ENCODE assay signal across 8 cellular contexts in genomic region chr17:8176998-8177731, GRCh38. TPM values are rescaled to one million over a fixed set of nuclear protein-coding genes. Genes with fewer than 3 reads are reported as not detected.
DNase-seq lines count a peak whose midpoint lies in the region; ATAC-seq, FAIRE-seq and TF ChIP-seq lines count a peak whose summit lies in the region.

No MANE protein-coding gene starts in this region.

- no peak for TF ChIP-seq RAD21 in HepG2 (CRISPR knock-in tag; IDR thresholded peaks at IDR 0.05)

- H3K27ac ChIP-seq in astrocyte (ENCODE audit: low read depth, low read length) (peak overlapping the region; percentile 84), HepG2 (ENCODE audit: extremely low read length, insufficient read depth, low read length) (peak overlapping the region; percentile 65), tibial artery (peak overlapping the region; percentile 80 to 81)

- TF ChIP-seq CTCF in astrocyte (IDR thresholded peaks at IDR 0.05; ENCODE audit: insufficient read depth, low read depth, low read length) (no peak), HepG2 (CRISPR knock-in tag; IDR thresholded peaks at IDR 0.05) (no peak), tibial artery (IDR thresholded peaks at IDR 0.05) (no peak)

- H3K4me1 ChIP-seq in astrocyte (ENCODE audit: insufficient read depth, low read length) (peaks cover 26% of the 10 kb centered on the region), HepG2 (ENCODE audit: insufficient read depth, low read length) (peaks cover 55% of the 10 kb centered on the region), tibial artery (peaks cover 0 to 36% (median 23%) of the 10 kb centered on the region in 4 donors)

- peak overlapping the region; percentile 94 for H3K9ac ChIP-seq in astrocyte (ENCODE audit: low read length)
- H3K9ac ChIP-seq in HepG2 (ENCODE audit: insufficient read depth, low read depth, low read length), result peak overlapping the region; percentile 74

- H3K9me3 ChIP-seq in astrocyte (ENCODE audit: insufficient read depth, low read depth, low read length) (no peaks in the 10 kb centered on the region), HepG2 (ENCODE audit: low read length) (no peaks in the 10 kb centered on the region), tibial artery (no peaks in the 10 kb centered on the region)

- H3K4me2 ChIP-seq in astrocyte (ENCODE audit: low read length) (peak overlapping the region; percentile 100), HepG2 (ENCODE audit: low read depth, low read length) (peak overlapping the region; percentile 95)

- intact Hi-C loops in HepG2 (cut with micrococcal nuclease; ENCODE audit: unreplicated experiment) (no loop called here), tibial artery (cut with DNase I; ENCODE audit: low total_unique reads) (no loop called here)

- H3K36me3 ChIP-seq in astrocyte (ENCODE audit: insufficient read depth, low read length), result no peaks in the 10 kb centered on the region
- H3K36me3 ChIP-seq in HepG2 (replicated peaks in 1 of 2; ENCODE audit: control insufficient read depth in 1 of 2, insufficient read depth in 2 of 2, low read length in 2 of 2), result no peaks in the 10 kb centered on the region
- H3K36me3 ChIP-seq in tibial artery, result no peaks in the 10 kb centered on the region

- H3K27me3 ChIP-seq in astrocyte (ENCODE audit: insufficient read depth, low read length) (no peaks in the 10 kb centered on the region), HepG2 (ENCODE audit: control insufficient read depth in 1 of 2, insufficient read depth in 2 of 2, low read length in 2 of 2) (no peaks in the 10 kb centered on the region; a peak in 1 of 5 replicates), tibial artery (no peaks in the 10 kb centered on the region)

- 6% methylated on average over 16 of the region's 19 CpGs for WGBS in HepG2 (ENCODE audit: low lambda C conversion rate)

- POLR2A ChIA-PET in HepG2 (lab: Yijun Ruan, JAX), result interaction anchor here (0.9 to 4.5 kb wide), 5 partner anchors 13 to 118 kb away, joined by 3 to 160 read pairs (median 7); partner anchors contain the start of genes AURKB, BORCS6 and SLC25A35

- TF ChIP-seq POLR2A in HepG2 (IDR thresholded peaks at IDR 0.05; ENCODE audit: insufficient read depth in 1 of 2, low read depth in 2 of 2, low read length in 2 of 2) (no peak), H54 (IDR thresholded peaks at IDR 0.05; ENCODE audit: low read depth, low read length) (no peak)

- H3K27ac Mint-ChIP-seq in activated T-cell treated with anti-CD3 and anti-CD28 coated beads, Interleukin-2, amount 50 U/mL, for 72 hours, result peak overlapping the region; percentile 24
- peak overlapping the region; percentile 88 for H3K27ac Mint-ChIP-seq in astrocyte (ENCODE audit: unreplicated experiment)

- H3K79me2 ChIP-seq in astrocyte (ENCODE audit: insufficient read depth, low read length) (peaks cover 13% of the 10 kb centered on the region), HepG2 (ENCODE audit: insufficient read depth, low read length) (no peaks in the 10 kb centered on the region)

- peak overlapping the region; percentile 98 for H2AFZ ChIP-seq in astrocyte (ENCODE audit: low read depth, low read length)
- H2AFZ ChIP-seq in HepG2 (ENCODE audit: low read length), result peak overlapping the region; percentile 16

- no peaks in the 10 kb centered on the region for H3K9me3 Mint-ChIP-seq in activated T-cell treated with anti-CD3 and anti-CD28 coated beads, Interleukin-2, amount 50 U/mL, for 72 hours
- H3K9me3 Mint-ChIP-seq in astrocyte (ENCODE audit: unreplicated experiment), result no peaks in the 10 kb centered on the region

- no peak for TF ChIP-seq EP300 in HepG2 (IDR thresholded peaks at IDR 0.05; ENCODE audit: low read depth in 2 of 2, low read length in 2 of 2)
- TF ChIP-seq EP300 in HepG2 (CRISPR knock-in tag; IDR thresholded peaks at IDR 0.05; ENCODE audit: borderline replicate concordance), result no peak

- no peaks in the 10 kb centered on the region for H4K20me1 ChIP-seq in astrocyte (ENCODE audit: insufficient read depth, low read length)
- H4K20me1 ChIP-seq in HepG2 (ENCODE audit: insufficient read depth, low read length), result no peaks in the 10 kb centered on the region

- in situ Hi-C loops in HepG2 (cut with HindIII; ENCODE audit: extremely low pct_ligation_motif_present, low pct_unique_long_range_greater_than_20kb), result no loop called here

- CTCF ChIA-PET in HepG2 (lab: Yijun Ruan, JAX; ENCODE audit: low intra/inter-chr PET ratio, low total read pairs), result no interaction called here

- peak overlapping the region; percentile 84 to 97 for H3K4me3 Mint-ChIP-seq in activated T-cell treated with anti-CD3 and anti-CD28 coated beads, Interleukin-2, amount 50 U/mL, for 72 hours
- H3K4me3 Mint-ChIP-seq in astrocyte (ENCODE audit: unreplicated experiment), result peak overlapping the region; percentile 97

- H3K4me3 ChIP-seq in astrocyte (ENCODE audit: insufficient read depth, low read depth, low read length) (peak overlapping the region; percentile 85), HepG2 (replicated peaks in 1 of 3; ENCODE audit: insufficient read depth in 1 of 3, low read depth in 2 of 3, low read length in 3 of 3) (peak overlapping the region; percentile 63 to 86 (median 83)), tibial artery (peak overlapping the region; percentile 54 to 69)

- peaks cover 0 to 2% of the 10 kb centered on the region in 2 donors for H3K36me3 Mint-ChIP-seq in activated T-cell treated with anti-CD3 and anti-CD28 coated beads, Interleukin-2, amount 50 U/mL, for 72 hours (ENCODE audit: insufficient read depth in 2 of 2)
- no peaks in the 10 kb centered on the region for H3K36me3 Mint-ChIP-seq in astrocyte (ENCODE audit: low read depth, unreplicated experiment)

- H3K27me3 Mint-ChIP-seq in activated T-cell treated with anti-CD3 and anti-CD28 coated beads, Interleukin-2, amount 50 U/mL, for 72 hours (ENCODE audit: low read depth), result no peaks in the 10 kb centered on the region
- H3K27me3 Mint-ChIP-seq in astrocyte (ENCODE audit: low read depth, unreplicated experiment), result no peaks in the 10 kb centered on the region

- no peak for DNase-seq in activated T-cell treated with anti-CD3 and anti-CD28 coated beads, Interleukin-2, amount 50 U/mL, for 72 hours
- DNase-seq in activated T-cell treated with anti-CD3 and anti-CD28 coated beads for 4 hours, result no peak
- DNase-seq in astrocyte (ENCODE audit: low read depth), result no peak
- no peak for DNase-seq in HepG2 (ENCODE audit: low spot score)
- DNase-seq in tibial artery, result no peak
- DNase-seq in H54 (ENCODE audit: insufficient read length, low spot score), result no peak
- DNase-seq in NCI-H82 (lab: John Stamatoyannopoulos, UW), result no peak

- BruUV-seq in HepG2 (replicated peaks; lab: Mats Ljungman, UMichigan), result no TSS peak

- peaks cover 53% of the 10 kb centered on the region for H3K4me1 Mint-ChIP-seq in activated T-cell treated with anti-CD3 and anti-CD28 coated beads, Interleukin-2, amount 50 U/mL, for 72 hours (ENCODE audit: low read depth)
- peaks cover 17% of the 10 kb centered on the region for H3K4me1 Mint-ChIP-seq in astrocyte (ENCODE audit: low read depth, unreplicated experiment)

- FAIRE-seq in astrocyte (lab: Jason Lieb, UNC) (no peak), HepG2 (lab: Jason Lieb, UNC) (no peak), H54 (lab: Jason Lieb, UNC) (no peak)

- ATAC-seq in activated T-cell treated with anti-CD3 and anti-CD28 coated beads, Interleukin-2, amount 50 U/mL, for 72 hours (replicated peaks in 1 of 2), result no peak
- peak; percentile 28 for ATAC-seq in HepG2
- no peak for ATAC-seq in GM18909 (IDR thresholded peaks at IDR 0.05; ENCODE audit: poor library complexity, unreplicated experiment)

RNA-seq across cellular contexts. Expression of gene TMEM107, which starts 1.0 kb away (rescaled TPM):
- 10 to 100 TPM; 45.1 to 50.8 TPM for total RNA-seq in activated T-cell treated with anti-CD3 and anti-CD28 coated beads, Interleukin-2, amount 50 U/mL, for 72 hours
- 9.4 and 10.1 TPM in 2 replicates for total RNA-seq in astrocyte
- 3.8 and 15.3 TPM in 2 replicates for total RNA-seq in HepG2 (2016; rRNA removed; fragmentation: Illumina TruSeq; extraction: Trizol)
- total RNA-seq in HepG2 (2016; cell fraction: cytosol; rRNA removed; fragmentation: Illumina TruSeq; extraction: Trizol; ENCODE audit: low read depth), result 138 and 159 TPM in 2 replicates
- 4.0 and 13.1 TPM in 2 replicates for total RNA-seq in HepG2 (2016; cell fraction: insoluble cytoplasmic fraction; rRNA removed; fragmentation: Illumina TruSeq; extraction: Trizol)
- 25.0 and 29.6 TPM in 2 replicates for total RNA-seq in HepG2 (2016; cell fraction: membrane; rRNA removed; fragmentation: Illumina TruSeq; extraction: Trizol)
- 18.7 and 21.8 TPM in 2 replicates for total RNA-seq in HepG2 (2016; cell fraction: nucleus; rRNA removed; fragmentation: Illumina TruSeq; extraction: Trizol)
- 4.5 and 7.2 TPM in 2 replicates for polyA plus RNA-seq in HepG2 (2011; rRNA removed)
- 5.0 and 5.5 TPM in 2 replicates for polyA plus RNA-seq in HepG2 (2011; cell fraction: cytosol; rRNA removed)
- 3.9 and 4.3 TPM in 2 replicates for polyA plus RNA-seq in HepG2 (2011; cell fraction: nucleus; rRNA removed)
- 2.6 and 3.6 TPM in 2 replicates for polyA plus RNA-seq in HepG2 (2012)
- 2.4 and 3.4 TPM in 2 replicates for polyA plus RNA-seq in HepG2 (2016; cell fraction: cytosol; fragmentation: Illumina TruSeq; extraction: Trizol; ENCODE audit: low read depth)
- 3.4 and 3.5 TPM in 2 replicates for polyA plus RNA-seq in HepG2 (2016; cell fraction: insoluble cytoplasmic fraction; fragmentation: Illumina TruSeq; extraction: Trizol; ENCODE audit: low read depth)
- polyA plus RNA-seq in HepG2 (2016; cell fraction: membrane; fragmentation: Illumina TruSeq; extraction: Trizol; ENCODE audit: low read depth), result 2.1 and 3.3 TPM in 2 replicates
- 4.5 and 4.6 TPM in 2 replicates for polyA plus RNA-seq in HepG2 (2016; cell fraction: nucleus; fragmentation: Illumina TruSeq; extraction: Trizol; ENCODE audit: insufficient read depth, low read depth)
- 121 and 165 TPM in 2 replicates for polyA minus RNA-seq in HepG2 (2011; rRNA and poly(A)+ RNA removed; ENCODE audit: low replicate concordance)
- polyA minus RNA-seq in HepG2 (2011; cell fraction: cytosol; rRNA and poly(A)+ RNA removed), result 34.2 and 36.5 TPM in 2 replicates
- 79.1 and 96.4 TPM in 2 replicates for polyA minus RNA-seq in HepG2 (2011; cell fraction: nucleus; rRNA and poly(A)+ RNA removed)

RNA-seq across cellular contexts. Expression of gene BORCS6, which starts 12.8 kb away (rescaled TPM):
- 1 to 10 TPM; 9.6 TPM for total RNA-seq in activated T-cell treated with anti-CD3 and anti-CD28 coated beads, Interleukin-2, amount 50 U/mL, for 72 hours
- 5.7 and 6.6 TPM in 2 replicates for total RNA-seq in astrocyte
- 5.1 and 5.3 TPM in 2 replicates for total RNA-seq in HepG2 (2016; rRNA removed; fragmentation: Illumina TruSeq; extraction: Trizol)
- total RNA-seq in HepG2 (2016; cell fraction: cytosol; rRNA removed; fragmentation: Illumina TruSeq; extraction: Trizol; ENCODE audit: low read depth), result 1.3 and 1.4 TPM in 2 replicates
- 4.3 and 5.3 TPM in 2 replicates for total RNA-seq in HepG2 (2016; cell fraction: insoluble cytoplasmic fraction; rRNA removed; fragmentation: Illumina TruSeq; extraction: Trizol)
- 3.0 and 3.2 TPM in 2 replicates for total RNA-seq in HepG2 (2016; cell fraction: membrane; rRNA removed; fragmentation: Illumina TruSeq; extraction: Trizol)
- 2.1 and 2.4 TPM in 2 replicates for total RNA-seq in HepG2 (2016; cell fraction: nucleus; rRNA removed; fragmentation: Illumina TruSeq; extraction: Trizol)
- 2.0 and 3.2 TPM in 2 replicates for polyA plus RNA-seq in HepG2 (2011; rRNA removed)
- 3.3 and 3.8 TPM in 2 replicates for polyA plus RNA-seq in HepG2 (2011; cell fraction: cytosol; rRNA removed)
- polyA plus RNA-seq in HepG2 (2011; cell fraction: nucleus; rRNA removed), result 1.8 and 2.1 TPM in 2 replicates
- polyA plus RNA-seq in HepG2 (2012), result 2.9 and 3.6 TPM in 2 replicates
- polyA plus RNA-seq in HepG2 (2016; cell fraction: cytosol; fragmentation: Illumina TruSeq; extraction: Trizol; ENCODE audit: low read depth), result 1.1 TPM in 2 replicates
- 4.1 and 5.6 TPM in 2 replicates for polyA plus RNA-seq in HepG2 (2016; cell fraction: insoluble cytoplasmic fraction; fragmentation: Illumina TruSeq; extraction: Trizol; ENCODE audit: low read depth)
- polyA plus RNA-seq in HepG2 (2016; cell fraction: membrane; fragmentation: Illumina TruSeq; extraction: Trizol; ENCODE audit: low read depth), result 1.5 and 1.8 TPM in 2 replicates
- polyA plus RNA-seq in HepG2 (2016; cell fraction: nucleus; fragmentation: Illumina TruSeq; extraction: Trizol; ENCODE audit: insufficient read depth, low read depth), result 2.6 and 2.8 TPM in 2 replicates
- 6.1 and 8.3 TPM in 2 replicates for polyA minus RNA-seq in HepG2 (2011; rRNA and poly(A)+ RNA removed; ENCODE audit: low replicate concordance)
- 2.1 and 3.3 TPM in 2 replicates for polyA minus RNA-seq in HepG2 (2011; cell fraction: cytosol; rRNA and poly(A)+ RNA removed)
- polyA minus RNA-seq in HepG2 (2011; cell fraction: nucleus; rRNA and poly(A)+ RNA removed), result 1.2 and 1.9 TPM in 2 replicates

RNA-seq across cellular contexts. Expression of gene VAMP2, which starts 14.4 kb away (rescaled TPM):
- 10 to 100 TPM; 71.3 to 73.6 TPM for total RNA-seq in activated T-cell treated with anti-CD3 and anti-CD28 coated beads, Interleukin-2, amount 50 U/mL, for 72 hours
- total RNA-seq in astrocyte (28.0 and 31.3 TPM in 2 replicates), HepG2 (2016; rRNA removed; fragmentation: Illumina TruSeq; extraction: Trizol) (2.0 and 3.9 TPM in 2 replicates)
- total RNA-seq in HepG2 (2016; cell fraction: cytosol; rRNA removed; fragmentation: Illumina TruSeq; extraction: Trizol; ENCODE audit: low read depth), result 4.1 and 5.2 TPM in 2 replicates
- total RNA-seq in HepG2 (2016; cell fraction: insoluble cytoplasmic fraction; rRNA removed; fragmentation: Illumina TruSeq; extraction: Trizol), result 1.9 and 3.4 TPM in 2 replicates
- 3.2 and 3.4 TPM in 2 replicates for total RNA-seq in HepG2 (2016; cell fraction: membrane; rRNA removed; fragmentation: Illumina TruSeq; extraction: Trizol)
- total RNA-seq in HepG2 (2016; cell fraction: nucleus; rRNA removed; fragmentation: Illumina TruSeq; extraction: Trizol), result 6.5 and 7.1 TPM in 2 replicates
- 17.2 and 19.6 TPM in 2 replicates for polyA plus RNA-seq in HepG2 (2011; rRNA removed)
- polyA plus RNA-seq in HepG2 (2011; cell fraction: cytosol; rRNA removed), result 10.1 and 13.2 TPM in 2 replicates
- polyA plus RNA-seq in HepG2 (2011; cell fraction: nucleus; rRNA removed), result 40.7 and 63.7 TPM in 2 replicates
- 29.0 and 34.1 TPM in 2 replicates for polyA plus RNA-seq in HepG2 (2012)
- polyA plus RNA-seq in HepG2 (2016; cell fraction: cytosol; fragmentation: Illumina TruSeq; extraction: Trizol; ENCODE audit: low read depth), result 2.0 and 2.2 TPM in 2 replicates
- polyA plus RNA-seq in HepG2 (2016; cell fraction: insoluble cytoplasmic fraction; fragmentation: Illumina TruSeq; extraction: Trizol; ENCODE audit: low read depth), result 7.1 and 8.5 TPM in 2 replicates
- 4.9 and 5.5 TPM in 2 replicates for polyA plus RNA-seq in HepG2 (2016; cell fraction: membrane; fragmentation: Illumina TruSeq; extraction: Trizol; ENCODE audit: low read depth)
- 35.4 and 36.0 TPM in 2 replicates for polyA plus RNA-seq in HepG2 (2016; cell fraction: nucleus; fragmentation: Illumina TruSeq; extraction: Trizol; ENCODE audit: insufficient read depth, low read depth)
- polyA minus RNA-seq in HepG2 (2011; rRNA and poly(A)+ RNA removed; ENCODE audit: low replicate concordance), result 6.8 and 7.6 TPM in 2 replicates
- 3.4 and 6.6 TPM in 2 replicates for polyA minus RNA-seq in HepG2 (2011; cell fraction: cytosol; rRNA and poly(A)+ RNA removed)
- 10.8 and 14.9 TPM in 2 replicates for polyA minus RNA-seq in HepG2 (2011; cell fraction: nucleus; rRNA and poly(A)+ RNA removed)

RNA-seq across cellular contexts. Expression of gene PER1, which starts 25.0 kb away (rescaled TPM):
- 10 to 100 TPM; 58.2 to 78.5 TPM for total RNA-seq in activated T-cell treated with anti-CD3 and anti-CD28 coated beads, Interleukin-2, amount 50 U/mL, for 72 hours
- 17.0 and 18.1 TPM in 2 replicates for total RNA-seq in astrocyte
- total RNA-seq in HepG2 (2016; rRNA removed; fragmentation: Illumina TruSeq; extraction: Trizol), result 2.6 and 5.5 TPM in 2 replicates
- total RNA-seq in HepG2 (2016; cell fraction: cytosol; rRNA removed; fragmentation: Illumina TruSeq; extraction: Trizol; ENCODE audit: low read depth), result 1.8 and 2.9 TPM in 2 replicates
- total RNA-seq in HepG2 (2016; cell fraction: insoluble cytoplasmic fraction; rRNA removed; fragmentation: Illumina TruSeq; extraction: Trizol), result 3.2 and 5.8 TPM in 2 replicates
- 1.4 and 1.9 TPM in 2 replicates for total RNA-seq in HepG2 (2016; cell fraction: membrane; rRNA removed; fragmentation: Illumina TruSeq; extraction: Trizol)
- total RNA-seq in HepG2 (2016; cell fraction: nucleus; rRNA removed; fragmentation: Illumina TruSeq; extraction: Trizol), result 4.1 and 4.3 TPM in 2 replicates
- polyA plus RNA-seq in HepG2 (2011; rRNA removed), result 3.6 and 5.2 TPM in 2 replicates
- polyA plus RNA-seq in HepG2 (2011; cell fraction: cytosol; rRNA removed), result 1.3 and 1.4 TPM in 2 replicates
- 32.0 and 32.6 TPM in 2 replicates for polyA plus RNA-seq in HepG2 (2011; cell fraction: nucleus; rRNA removed)
- 7.8 and 11.4 TPM in 2 replicates for polyA plus RNA-seq in HepG2 (2012)
- polyA plus RNA-seq in HepG2 (2016; cell fraction: cytosol; fragmentation: Illumina TruSeq; extraction: Trizol; ENCODE audit: low read depth), result 0.38 and 0.70 TPM in 2 replicates
- 2.2 and 3.6 TPM in 2 replicates for polyA plus RNA-seq in HepG2 (2016; cell fraction: insoluble cytoplasmic fraction; fragmentation: Illumina TruSeq; extraction: Trizol; ENCODE audit: low read depth)
- polyA plus RNA-seq in HepG2 (2016; cell fraction: membrane; fragmentation: Illumina TruSeq; extraction: Trizol; ENCODE audit: low read depth), result 0.49 and 0.90 TPM in 2 replicates
- polyA plus RNA-seq in HepG2 (2016; cell fraction: nucleus; fragmentation: Illumina TruSeq; extraction: Trizol; ENCODE audit: insufficient read depth, low read depth), result 13.1 and 17.6 TPM in 2 replicates
- 11.1 and 12.7 TPM in 2 replicates for polyA minus RNA-seq in HepG2 (2011; rRNA and poly(A)+ RNA removed; ENCODE audit: low replicate concordance)
- polyA minus RNA-seq in HepG2 (2011; cell fraction: cytosol; rRNA and poly(A)+ RNA removed), result 3.8 and 6.2 TPM in 2 replicates
- 10.4 and 10.7 TPM in 2 replicates for polyA minus RNA-seq in HepG2 (2011; cell fraction: nucleus; rRNA and poly(A)+ RNA removed)

RNA-seq across cellular contexts. Expression of gene AURKB, which starts 33.2 kb away (rescaled TPM):
- total RNA-seq in activated T-cell treated with anti-CD3 and anti-CD28 coated beads, Interleukin-2, amount 50 U/mL, for 72 hours, result 100 to 1,000 TPM; 146 to 167 TPM
- 3.7 and 7.6 TPM in 2 replicates for total RNA-seq in astrocyte
- total RNA-seq in HepG2 (2016; rRNA removed; fragmentation: Illumina TruSeq; extraction: Trizol), result 67.7 and 75.3 TPM in 2 replicates
- total RNA-seq in HepG2 (2016; cell fraction: cytosol; rRNA removed; fragmentation: Illumina TruSeq; extraction: Trizol; ENCODE audit: low read depth), result 35.3 and 36.5 TPM in 2 replicates
- total RNA-seq in HepG2 (2016; cell fraction: insoluble cytoplasmic fraction; rRNA removed; fragmentation: Illumina TruSeq; extraction: Trizol), result 56.7 and 73.3 TPM in 2 replicates
- 32.1 and 37.8 TPM in 2 replicates for total RNA-seq in HepG2 (2016; cell fraction: membrane; rRNA removed; fragmentation: Illumina TruSeq; extraction: Trizol)
- 41.9 and 49.2 TPM in 2 replicates for total RNA-seq in HepG2 (2016; cell fraction: nucleus; rRNA removed; fragmentation: Illumina TruSeq; extraction: Trizol)
- 21.8 and 29.5 TPM in 2 replicates for polyA plus RNA-seq in HepG2 (2011; rRNA removed)
- 13.9 and 23.3 TPM in 2 replicates for polyA plus RNA-seq in HepG2 (2011; cell fraction: cytosol; rRNA removed)
- polyA plus RNA-seq in HepG2 (2011; cell fraction: nucleus; rRNA removed), result 85.7 and 130 TPM in 2 replicates
- 28.3 and 50.5 TPM in 2 replicates for polyA plus RNA-seq in HepG2 (2012)
- polyA plus RNA-seq in HepG2 (2016; cell fraction: cytosol; fragmentation: Illumina TruSeq; extraction: Trizol; ENCODE audit: low read depth), result 34.3 and 37.3 TPM in 2 replicates
- polyA plus RNA-seq in HepG2 (2016; cell fraction: insoluble cytoplasmic fraction; fragmentation: Illumina TruSeq; extraction: Trizol; ENCODE audit: low read depth), result 64.2 and 89.6 TPM in 2 replicates
- polyA plus RNA-seq in HepG2 (2016; cell fraction: membrane; fragmentation: Illumina TruSeq; extraction: Trizol; ENCODE audit: low read depth), result 33.8 and 35.0 TPM in 2 replicates
- 113 and 123 TPM in 2 replicates for polyA plus RNA-seq in HepG2 (2016; cell fraction: nucleus; fragmentation: Illumina TruSeq; extraction: Trizol; ENCODE audit: insufficient read depth, low read depth)
- polyA minus RNA-seq in HepG2 (2011; rRNA and poly(A)+ RNA removed; ENCODE audit: low replicate concordance), result 58.9 and 154 TPM in 2 replicates
- polyA minus RNA-seq in HepG2 (2011; cell fraction: cytosol; rRNA and poly(A)+ RNA removed), result 9.3 and 12.4 TPM in 2 replicates
- polyA minus RNA-seq in HepG2 (2011; cell fraction: nucleus; rRNA and poly(A)+ RNA removed), result 39.9 and 62.1 TPM in 2 replicates
